ENCODE assay signal across 10 cellular contexts in genomic region chr5:158560170-158560569, GRCh38.
A peak's percentile ranks its signal among the peaks of the same experiment; 100 is the strongest.
DNase-seq lines count a peak whose midpoint lies in the region; ATAC-seq and TF ChIP-seq lines count a peak whose summit lies in the region.
"Had no signal": no experiment of that assay in that cellular context is flagged by ENCODE, and none has a peak within 500 bp of the region (broad histone marks: within the 10 kb centered on the region; RNA-seq: fewer than 3 reads in every experiment).

No MANE protein-coding gene starts in this region.

- H4K20me1 ChIP-seq in GM23338 (replicated peaks; ENCODE audit: insufficient read depth), result no peaks in the 10 kb centered on the region

- no peaks in the 10 kb centered on the region for H3F3A ChIP-seq in GM23338 (replicated peaks; ENCODE audit: low read depth)

- H3K9me2 ChIP-seq in GM23338 (ENCODE audit: insufficient read depth), result 0 out of 2 replicates have a peak, but pooled peaks cover 4% of the 10 kb centered on the region

- no peaks in the 10 kb centered on the region for H3K36me3 ChIP-seq in GM23338 (ENCODE audit: insufficient read depth)

- H2AFZ ChIP-seq in GM23338, result peak overlapping the region; percentile 59; the same call in 1 of the 2 replicates

- intact Hi-C loops in left ventricle myocardium superior (cut with micrococcal nuclease), result no loop called here

- DNase-seq in GM23338 (ENCODE audit: low spot score) (no peak), M059J (ENCODE audit: low read depth) (peak; percentile 28), left ventricle myocardium superior (peak; percentile 50), kidney tubule cell (ENCODE audit: low spot score) (no peak), DMS153 treated with DMSO at 0.1 percent for 48 hours (lab: John Stamatoyannopoulos, UW; ENCODE audit: unreplicated experiment) (no peak)
- DNase-seq in effector CD4-positive, alpha-beta T cell, result no peak
- no peak for DNase-seq in activated naive CD4-positive, alpha-beta T cell treated with Interleukin-2 at 50 U/mL for 16 hours

- H3K36me3 Mint-ChIP-seq in GM23338 (ENCODE audit: low read depth), result no peaks in the 10 kb centered on the region
- H3K36me3 Mint-ChIP-seq: brain had no signal

- no peak overlapping the region for H3K4me3 Mint-ChIP-seq in GM23338
- H3K4me3 Mint-ChIP-seq: brain had no signal

- no peak overlapping the region for H3K4me2 ChIP-seq in GM23338

- peaks cover 6% of the 10 kb centered on the region for H3K27me3 Mint-ChIP-seq in GM23338 (ENCODE audit: insufficient read depth, low read depth, poor library complexity)

- no peaks in the 10 kb centered on the region for H3K79me2 ChIP-seq in GM23338 (replicated peaks; ENCODE audit: insufficient read depth)

- no peak overlapping the region for H3K4me3 ChIP-seq in GM23338
- H3K4me3 ChIP-seq: psoas muscle had no signal

- H3K9me3 Mint-ChIP-seq in GM23338, result no peaks in the 10 kb centered on the region

- ATAC-seq in GM18517 (IDR thresholded peaks at IDR 0.05; ENCODE audit: unreplicated experiment) (peak; percentile 97), GM23338 (no peak), left ventricle myocardium superior (peak; percentile 63)
- ATAC-seq: psoas muscle had no signal

- no peak overlapping the region for H3K27ac ChIP-seq in GM23338 (ENCODE audit: low read depth)
- H3K27ac ChIP-seq: psoas muscle had no signal

- no peaks in the 10 kb centered on the region for H3K4me1 ChIP-seq in GM23338 (ENCODE audit: insufficient read depth)
- H3K4me1 ChIP-seq: psoas muscle had no signal

- no peaks in the 10 kb centered on the region for H3K27me3 ChIP-seq in GM23338 (ENCODE audit: insufficient read depth)

- H3K27ac Mint-ChIP-seq in GM23338, result no peak overlapping the region
- H3K27ac Mint-ChIP-seq: brain had no signal

- no peak for TF ChIP-seq CTCF in GM23338 (conservative IDR thresholded peaks at IDR 0.05; ENCODE audit: low read depth in 2 of 2)

- H3K4me1 Mint-ChIP-seq in GM23338, result peaks cover 4% of the 10 kb centered on the region

TF ChIP-seq in GM23338, 12 proteins besides CTCF, POLR2A, EP300 and RAD21:
- TF ChIP-seq JUNB (IDR thresholded peaks at IDR 0.05; ENCODE audit: unreplicated experiment) (no peak), ZNF114 (CRISPR knock-in tag; IDR thresholded peaks at IDR 0.05) (no peak), ZNF462 (CRISPR knock-in tag; IDR thresholded peaks at IDR 0.05) (no peak), STAT1 (IDR thresholded peaks at IDR 0.05; ENCODE audit: unreplicated experiment) (no peak), ETS1 (IDR thresholded peaks at IDR 0.05) (no peak), REST (IDR thresholded peaks at IDR 0.05; ENCODE audit: unreplicated experiment) (no peak), CREB1 (CRISPR knock-in tag; IDR thresholded peaks at IDR 0.05; ENCODE audit: low read depth) (no peak), POLR2AphosphoS5 (IDR thresholded peaks at IDR 0.05; ENCODE audit: low read depth) (no peak), ZNF331 (CRISPR knock-in tag; IDR thresholded peaks at IDR 0.05; ENCODE audit: low read depth) (no peak), EZH2 (IDR thresholded peaks at IDR 0.05; ENCODE audit: low read depth, unreplicated experiment) (no peak), NANOG (IDR thresholded peaks at IDR 0.05; ENCODE audit: borderline replicate concordance) (no peak), EZH2phosphoT487 (IDR thresholded peaks at IDR 0.05; ENCODE audit: unreplicated experiment) (no peak)

Comparison
In these comparisons a context has a peak if more than half of its experiments do, and no peak if none do; other contexts are left out.
1. DNase-seq: peak in M059J (single experiment) and left ventricle myocardium superior (single experiment); none in GM23338 (single experiment), effector CD4-positive, alpha-beta T cell (single experiment), kidney tubule cell (single experiment), DMS153 treated with DMSO at 0.1 percent for 48 hours (single experiment) and activated naive CD4-positive, alpha-beta T cell treated with Interleukin-2 at 50 U/mL for 16 hours (single experiment).